In genomic region chr2:108369153-108369552, GRCh38 we compare ENCODE assay signal across 23 cellular contexts. TPM values are rescaled to one million over a fixed set of nuclear protein-coding genes. Genes with fewer than 3 reads are reported as not detected.
DNase-seq lines count a peak whose midpoint lies in the region; ATAC-seq and TF ChIP-seq lines count a peak whose summit lies in the region.
"Had no signal": no experiment of that assay in that cellular context is flagged by ENCODE, and none has a peak within 500 bp of the region (broad histone marks: within the 10 kb centered on the region; RNA-seq: fewer than 3 reads in every experiment).

No MANE protein-coding gene starts in this region.

- no peak overlapping the region for H3K9ac ChIP-seq in OCI-LY1 (ENCODE audit: low read length)

- H3K79me2 ChIP-seq in GM23338 (replicated peaks; ENCODE audit: insufficient read depth) (no peaks in the 10 kb centered on the region), OCI-LY1 (ENCODE audit: insufficient read depth, low read length) (no peaks in the 10 kb centered on the region)

- H3K27me3 Mint-ChIP-seq in GM23338 (ENCODE audit: insufficient read depth, low read depth, poor library complexity) = no peaks in the 10 kb centered on the region
- H3K27me3 Mint-ChIP-seq: IgD-negative memory B cell had no signal

- H3F3A ChIP-seq in GM23338 (replicated peaks; ENCODE audit: low read depth) (no peaks in the 10 kb centered on the region), OCI-LY1 (ENCODE audit: insufficient read depth, low read length) (no peaks in the 10 kb centered on the region)

- peaks cover 14% of the 10 kb centered on the region for H3K4me1 Mint-ChIP-seq in GM23338
- H3K4me1 Mint-ChIP-seq: IgD-negative memory B cell had no signal

- H3K9me3 ChIP-seq in OCI-LY1 (ENCODE audit: low read length) = no peaks in the 10 kb centered on the region
- H3K9me3 ChIP-seq: BE2C had no signal

- peaks cover 14% of the 10 kb centered on the region for H3K9me3 Mint-ChIP-seq in GM23338
- H3K9me3 Mint-ChIP-seq: IgD-negative memory B cell had no signal

- H3K27ac Mint-ChIP-seq in GM23338 = no peak overlapping the region
- H3K27ac Mint-ChIP-seq: IgD-negative memory B cell had no signal

- H3K27me3 ChIP-seq in GM23338 (ENCODE audit: insufficient read depth) = no peaks in the 10 kb centered on the region
- H3K27me3 ChIP-seq in OCI-LY1 (ENCODE audit: insufficient read depth, low read length) = no peaks in the 10 kb centered on the region
- no peaks in the 10 kb centered on the region for H3K27me3 ChIP-seq in brain microvascular endothelial cell (replicated peaks)
- H3K27me3 ChIP-seq: BE2C had no signal

- no peak for ATAC-seq in GM23338
- no peak for ATAC-seq in HG02852 (IDR thresholded peaks at IDR 0.05; ENCODE audit: unreplicated experiment)

- in situ Hi-C loops in brain microvascular endothelial cell (cut with HindIII; ENCODE audit: low pct_ligation_motif_present, low sequenced_read_pairs) = no loop called here

- H3K4me1 ChIP-seq in GM23338 (ENCODE audit: insufficient read depth) = peaks cover 8% of the 10 kb centered on the region
- no peaks in the 10 kb centered on the region for H3K4me1 ChIP-seq in OCI-LY1 (ENCODE audit: insufficient read depth, low read length, severe bottlenecking)
- H3K4me1 ChIP-seq: BE2C had no signal

- no peaks in the 10 kb centered on the region for H3K36me3 ChIP-seq in GM23338 (ENCODE audit: insufficient read depth)
- no peaks in the 10 kb centered on the region for H3K36me3 ChIP-seq in OCI-LY1 (ENCODE audit: insufficient read depth, low read length)
- H3K36me3 ChIP-seq in brain microvascular endothelial cell (replicated peaks) = no peaks in the 10 kb centered on the region
- H3K36me3 ChIP-seq: BE2C had no signal

- peaks cover 11% of the 10 kb centered on the region; the same call in 1 of the 3 replicates for H3K36me3 Mint-ChIP-seq in GM23338 (ENCODE audit: low read depth)
- H3K36me3 Mint-ChIP-seq: IgD-negative memory B cell had no signal

- H3K4me3 Mint-ChIP-seq in GM23338 = no peak overlapping the region
- H3K4me3 Mint-ChIP-seq: IgD-negative memory B cell had no signal

- peak; percentile 32 for TF ChIP-seq CTCF in 22Rv1 (IDR thresholded peaks at IDR 0.05)
- peak; percentile 33 to 48 for TF ChIP-seq CTCF in GM23338 (conservative IDR thresholded peaks at IDR 0.05; ENCODE audit: low read depth in 2 of 2)
- 0 out of 2 replicates have a peak, but pooled peaks have one; percentile 8 for TF ChIP-seq CTCF in OCI-LY1 (IDR thresholded peaks at IDR 0.05; ENCODE audit: low read length)
- TF ChIP-seq CTCF in brain microvascular endothelial cell (IDR thresholded peaks at IDR 0.05; ENCODE audit: low read depth, low read length, missing control alignments) = peak; percentile 12

- H3K4me2 ChIP-seq in GM23338 (no peak overlapping the region), OCI-LY1 (ENCODE audit: low read length) (no peak overlapping the region)

- DNase-seq in GM23338 (ENCODE audit: low spot score) (no peak), brain microvascular endothelial cell (no peak), dedifferentiated amniotic fluid mesenchymal stem cell (ENCODE audit: extremely low spot score) (no peak), activated gamma-delta T cell treated with Interleukin-2 at 50 U/mL for 16 hours (no peak), NCI-H526 treated with DMSO at 0.1 percent for 48 hours (lab: John Stamatoyannopoulos, UW) (no peak)
- DNase-seq: BE2C, DMS79 treated with DMSO at 0.1 percent for 48 hours, H7, Karpas-422, NCI-H1048, NCI-H1417 treated with DMSO at 0.1 percent for 48 hours, NCI-H1930, NCI-H510A treated with DMSO at 0.1 percent for 48 hours, PC-3, RPMI8226, SHP77 had no signal

- H3K9me2 ChIP-seq in GM23338 (ENCODE audit: insufficient read depth) (no peaks in the 10 kb centered on the region), OCI-LY1 (ENCODE audit: low read depth, low read length) (no peaks in the 10 kb centered on the region)

- H3K4me3 ChIP-seq in GM23338 (no peak overlapping the region), OCI-LY1 (ENCODE audit: low read depth, low read length, poor library complexity, severe bottlenecking) (no peak overlapping the region), brain microvascular endothelial cell (ENCODE audit: low read depth, low read length) (no peak overlapping the region)
- H3K4me3 ChIP-seq: A549 had no signal

- no peak overlapping the region for H2AFZ ChIP-seq in GM23338
- no peak overlapping the region for H2AFZ ChIP-seq in OCI-LY1 (ENCODE audit: low read length)

- H4K20me1 ChIP-seq in GM23338 (replicated peaks; ENCODE audit: insufficient read depth) (no peaks in the 10 kb centered on the region), OCI-LY1 (ENCODE audit: insufficient read depth, low read length) (no peaks in the 10 kb centered on the region)

- H3K27ac ChIP-seq in 22Rv1 (peak overlapping the region; percentile 66), GM23338 (ENCODE audit: low read depth) (no peak overlapping the region), OCI-LY1 (ENCODE audit: low read depth, low read length, poor library complexity, severe bottlenecking) (no peak overlapping the region), brain microvascular endothelial cell (no peak overlapping the region)

TF ChIP-seq in GM23338, 12 proteins besides CTCF, POLR2A, EP300 and RAD21:
- TF ChIP-seq JUNB (IDR thresholded peaks at IDR 0.05; ENCODE audit: unreplicated experiment) (no peak), EZH2phosphoT487 (IDR thresholded peaks at IDR 0.05; ENCODE audit: unreplicated experiment) (no peak), POLR2AphosphoS5 (IDR thresholded peaks at IDR 0.05; ENCODE audit: low read depth) (no peak), NANOG (IDR thresholded peaks at IDR 0.05; ENCODE audit: borderline replicate concordance) (no peak), EZH2 (IDR thresholded peaks at IDR 0.05; ENCODE audit: low read depth, unreplicated experiment) (no peak), REST (IDR thresholded peaks at IDR 0.05; ENCODE audit: unreplicated experiment) (no peak), CREB1 (CRISPR knock-in tag; IDR thresholded peaks at IDR 0.05; ENCODE audit: low read depth) (no peak)
TF ChIP-seq in GM23338: peak in this region for 0.

RNA-seq across cellular contexts. Expression of gene SULT1C4, which starts 8.6 kb away (rescaled TPM):
- 2.1 TPM in 2 replicates for total RNA-seq in GM23338 (2014; rRNA removed; shearing (Covaris generic))
- 0.56 and 0.87 TPM in 2 replicates for polyA plus RNA-seq in GM23338 (2016; fragmentation: Nextera tagmentation; extraction: Ambion mirVana)
- total RNA-seq: HT1080, MCF 10A, PC-3 had no signal
- polyA plus RNA-seq: IgD-negative memory B cell had no signal
